Comparison of ENCODE assay signal across 18 cellular contexts in genomic region chr6:27662770-27663169, GRCh38.
"Had no signal": no experiment of that assay in that cellular context is flagged by ENCODE, and none has a peak within 500 bp of the region (broad histone marks: within the 10 kb centered on the region; RNA-seq: fewer than 3 reads in every experiment).

No MANE protein-coding gene starts in this region.

- DNase-seq: activated CD4-positive, alpha-beta T cell treated with anti-CD3 and anti-CD28 coated beads, Interleukin-2, amount 50 U/mL, for 4 hours; activated naive CD4-positive, alpha-beta T cell treated with anti-CD3 and anti-CD28 coated beads, Interleukin-2, amount 50 U/mL, for 16 hours; activated T-cell treated with anti-CD3 and anti-CD28 coated beads, Interleukin-2, amount 50 U/mL, for 1 hour; adrenal gland; central memory CD4-positive, alpha-beta T cell; effector memory CD4-positive, alpha-beta T cell; gastrocnemius medialis; kidney; left ventricle myocardium superior; mesenchymal stem cell; pancreas; stimulated activated CD4-positive, alpha-beta T cell treated with anti-CD3 and anti-CD28 coated beads, Interleukin-12 subunit alpha, Interleukin-12 subunit beta, amount 100 ng/mL, for 4 hours; stimulated activated naive CD4-positive, alpha-beta T cell treated with Interleukin-2 at 50 U/mL for 16 hours; upper lobe of left lung had no signal

- H3K36me3 ChIP-seq: adrenal gland, gastrocnemius medialis, pancreas, suprapubic skin, upper lobe of left lung had no signal

- FAIRE-seq: kidney, pancreas had no signal

- H3K4me1 ChIP-seq: adrenal gland, gastrocnemius medialis, pancreas had no signal

- H3K9me3 ChIP-seq: adrenal gland, gastrocnemius medialis, pancreas, suprapubic skin, upper lobe of left lung had no signal

- H3K4me3 ChIP-seq: adrenal gland, coronary artery, gastrocnemius medialis, pancreas, suprapubic skin, upper lobe of left lung had no signal

- H3K27ac ChIP-seq: adrenal gland, coronary artery, epithelial cell of prostate, gastrocnemius medialis, pancreas, suprapubic skin, upper lobe of left lung had no signal

- ATAC-seq: activated CD4-positive, CD25-positive, alpha-beta regulatory T cell treated with anti-CD3 and anti-CD28 coated beads, Interleukin-2, amount 50 U/mL, for 24 hours; gastrocnemius medialis; left ventricle myocardium superior; pancreas had no signal
